Comparison of ENCODE assay signal across 8 cellular contexts in the genomic region with DNA sequence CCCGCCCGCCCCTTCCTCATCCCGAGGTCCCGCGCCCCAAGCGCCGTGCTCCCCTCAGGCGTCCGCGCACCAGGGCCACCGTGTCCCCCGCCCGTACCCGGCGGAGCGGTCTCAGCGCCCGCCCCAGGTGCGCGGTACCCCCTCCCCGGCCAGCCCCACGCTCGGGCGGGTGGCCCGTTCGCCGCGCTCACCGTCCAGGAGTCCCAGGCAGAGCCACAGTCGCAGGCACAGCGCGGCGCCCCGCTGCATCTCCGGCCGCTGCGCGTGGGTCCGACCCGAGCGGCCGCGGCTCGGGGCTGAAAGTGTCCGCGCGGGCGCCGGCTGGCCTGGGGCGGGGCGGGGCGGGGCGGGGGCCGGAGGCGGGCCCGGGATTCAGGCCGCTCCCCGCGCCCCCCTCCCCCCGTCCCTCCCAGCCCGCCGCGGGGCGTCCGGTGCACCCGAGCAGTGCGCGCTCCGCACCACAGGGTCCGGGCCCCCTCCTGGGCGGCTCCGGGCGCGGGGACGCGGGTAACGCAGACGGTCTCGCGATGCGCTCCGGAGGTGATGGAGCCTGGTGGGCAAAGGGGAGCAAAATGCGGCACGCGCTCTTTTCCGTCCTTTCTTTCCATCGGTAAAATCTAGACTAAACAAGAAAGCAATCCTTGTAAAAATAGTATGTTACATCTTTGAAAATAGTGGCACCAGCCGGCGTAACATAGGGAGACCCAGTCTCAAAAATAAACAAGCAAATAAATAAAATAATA.
DNase-seq lines count a peak whose midpoint lies in the region; ATAC-seq and TF ChIP-seq lines count a peak whose summit lies in the region.

Gene FLT4 (minus strand): TSS at position 304 of the 743 bp plus-strand sequence. CDS start 55 bp downstream, at position 249.

- CTCF ChIA-PET in HEK293T (lab: Yijun Ruan, JAX): interaction anchor here (2.0 kb wide), 1 partner anchor 30 kb away, joined by 5 read pairs; no protein-coding TSS in a partner anchor

- no peaks in the 10 kb centered on the region for H3K4me1 ChIP-seq in iPS DF 6.9 (ENCODE audit: control insufficient read depth, insufficient read depth, low read length)

- H3K9me3 ChIP-seq in iPS DF 6.9 (ENCODE audit: control insufficient read depth, insufficient read depth, low read length): no peaks in the 10 kb centered on the region

- DNase-seq in HEK293T (ENCODE audit: extremely low spot score): peak; percentile 65
- DNase-seq in iPS DF 6.9 (ENCODE audit: low read depth, low spot score): no peak
- no peak for DNase-seq in stimulated activated effector memory CD8-positive, alpha-beta T cell treated with anti-CD3 and anti-CD28 coated beads, Interleukin-12 subunit alpha, Interleukin-12 subunit beta, amount 100 ng/mL, for 72 hours (ENCODE audit: low spot score in 2 of 2)
- DNase-seq in NCI-H82 (lab: John Stamatoyannopoulos, UW): no peak

- H3K9me3 Mint-ChIP-seq in activated naive CD8-positive, alpha-beta T cell (ENCODE audit: low read depth): no peaks in the 10 kb centered on the region
- H3K9me3 Mint-ChIP-seq in stimulated activated effector memory CD8-positive, alpha-beta T cell treated with anti-CD3 and anti-CD28 coated beads, Interleukin-12 subunit alpha, Interleukin-12 subunit beta, amount 100 ng/mL, for 72 hours: no peaks in the 10 kb centered on the region

- peaks cover 9% of the 10 kb centered on the region for H3K4me1 Mint-ChIP-seq in activated naive CD8-positive, alpha-beta T cell (ENCODE audit: low read depth)
- H3K4me1 Mint-ChIP-seq in stimulated activated effector memory CD8-positive, alpha-beta T cell treated with anti-CD3 and anti-CD28 coated beads, Interleukin-12 subunit alpha, Interleukin-12 subunit beta, amount 100 ng/mL, for 72 hours: peaks cover 40% of the 10 kb centered on the region

- peak within 1 kb of the TSS; percentile 61 for H3K27ac Mint-ChIP-seq in activated naive CD8-positive, alpha-beta T cell
- H3K27ac Mint-ChIP-seq in stimulated activated effector memory CD8-positive, alpha-beta T cell treated with anti-CD3 and anti-CD28 coated beads, Interleukin-12 subunit alpha, Interleukin-12 subunit beta, amount 100 ng/mL, for 72 hours: no peak within 1 kb of the TSS

- peak within 1 kb of the TSS; percentile 87 for H3K4me3 Mint-ChIP-seq in activated naive CD8-positive, alpha-beta T cell
- H3K4me3 Mint-ChIP-seq in stimulated activated effector memory CD8-positive, alpha-beta T cell treated with anti-CD3 and anti-CD28 coated beads, Interleukin-12 subunit alpha, Interleukin-12 subunit beta, amount 100 ng/mL, for 72 hours: peak within 1 kb of the TSS; percentile 73

- WGBS in iPS DF 6.9 (ENCODE audit: insufficient coverage, insufficient read length): no CpG with 5 or more reads among the region's 89 CpGs

- H3K27me3 Mint-ChIP-seq in activated naive CD8-positive, alpha-beta T cell: peaks cover 13% of the 10 kb centered on the region

- POLR2A ChIA-PET in HEK293T (lab: Yijun Ruan, JAX): no interaction called here

- no peaks in the 10 kb centered on the region for H3K36me3 Mint-ChIP-seq in activated naive CD8-positive, alpha-beta T cell
- no peaks in the 10 kb centered on the region for H3K36me3 Mint-ChIP-seq in stimulated activated effector memory CD8-positive, alpha-beta T cell treated with anti-CD3 and anti-CD28 coated beads, Interleukin-12 subunit alpha, Interleukin-12 subunit beta, amount 100 ng/mL, for 72 hours

- H3K4me3 ChIP-seq in iPS DF 6.9 (ENCODE audit: low read length): peak within 1 kb of the TSS; percentile 85; the same call in 1 of the 2 replicates

- peaks cover 11% of the 10 kb centered on the region; the same call in 1 of the 2 replicates for H3K27me3 ChIP-seq in iPS DF 6.9 (ENCODE audit: control insufficient read depth, insufficient read depth, low read length)

- no peaks in the 10 kb centered on the region for H3K36me3 ChIP-seq in iPS DF 6.9 (ENCODE audit: control insufficient read depth, insufficient read depth, low read length)

- ATAC-seq in stimulated activated effector memory CD8-positive, alpha-beta T cell treated with anti-CD3 and anti-CD28 coated beads, Interleukin-12 subunit alpha, Interleukin-12 subunit beta, amount 100 ng/mL, for 72 hours: peak; percentile 55
- ATAC-seq in HG03457 (IDR thresholded peaks at IDR 0.05; ENCODE audit: unreplicated experiment) (no peak), HG03571 (IDR thresholded peaks at IDR 0.05; ENCODE audit: unreplicated experiment) (no peak), HG03469 (IDR thresholded peaks at IDR 0.05; ENCODE audit: unreplicated experiment) (no peak)

- no peak within 1 kb of the TSS for H3K27ac ChIP-seq in iPS DF 6.9 (ENCODE audit: low read length)

TF ChIP-seq in HEK293T, 16 proteins besides CTCF, POLR2A, EP300 and RAD21:
- TF ChIP-seq FOXA1 (IDR thresholded peaks at IDR 0.05): no peak
- TF ChIP-seq LEF1 (IDR thresholded peaks at IDR 0.05; ENCODE audit: borderline replicate concordance): no peak
- no peak for TF ChIP-seq ELF4 (IDR thresholded peaks at IDR 0.05)
- no peak for TF ChIP-seq SUZ12 (IDR thresholded peaks at IDR 0.05)
- TF ChIP-seq NFRKB (IDR thresholded peaks at IDR 0.05): no peak
- TF ChIP-seq HDGF (IDR thresholded peaks at IDR 0.05; ENCODE audit: borderline replicate concordance): no peak
- TF ChIP-seq ARNT (IDR thresholded peaks at IDR 0.05): no peak
